In genomic region chr13:73440296-73440895, GRCh38 we compare ENCODE assay signal across 2 cellular contexts.
TF ChIP-seq lines count a peak whose summit lies in the region.

No MANE protein-coding gene starts in this region.

TF ChIP-seq in Ishikawa, 13 proteins besides CTCF, POLR2A, EP300 and RAD21 (continued from another document):
- TF ChIP-seq, protein P1, sequence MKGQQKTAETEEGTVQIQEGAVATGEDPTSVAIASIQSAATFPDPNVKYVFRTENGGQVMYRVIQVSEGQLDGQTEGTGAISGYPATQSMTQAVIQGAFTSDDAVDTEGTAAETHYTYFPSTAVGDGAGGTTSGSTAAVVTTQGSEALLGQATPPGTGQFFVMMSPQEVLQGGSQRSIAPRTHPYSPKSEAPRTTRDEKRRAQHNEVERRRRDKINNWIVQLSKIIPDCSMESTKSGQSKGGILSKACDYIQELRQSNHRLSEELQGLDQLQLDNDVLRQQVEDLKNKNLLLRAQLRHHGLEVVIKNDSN (IDR thresholded peaks at IDR 0.05) = 0 out of 2 replicates have a peak, but pooled peaks have one; percentile 4

TF ChIP-seq in GM12878, 131 proteins besides CTCF, POLR2A, EP300 and RAD21 (continued from another document):
- no peak for TF ChIP-seq NKRF (conservative IDR thresholded peaks at IDR 0.05)
